In genomic region chr7:150378115-150378852, GRCh38 we compare ENCODE assay signal across 1 cellular context.
TF ChIP-seq lines count a peak whose summit lies in the region.

No MANE protein-coding gene starts in this region.

TF ChIP-seq in K562, 482 proteins besides CTCF, POLR2A, EP300 and RAD21 (continued from another document and continues in another):
- peak; percentile 59 for TF ChIP-seq MGA (IDR thresholded peaks at IDR 0.05)
- 0 out of 2 replicates have a peak, but pooled peaks have one; percentile 36 for TF ChIP-seq BCOR (IDR thresholded peaks at IDR 0.05)
- 0 out of 2 replicates have a peak, but pooled peaks have one; percentile 64 for TF ChIP-seq NFRKB (IDR thresholded peaks at IDR 0.05; ENCODE audit: low read depth)
- TF ChIP-seq SMARCA5 (IDR thresholded peaks at IDR 0.05) = no peak
- TF ChIP-seq ZBTB9 (CRISPR knock-in tag; IDR thresholded peaks at IDR 0.05) = no peak
- no peak for TF ChIP-seq FOXM1 (IDR thresholded peaks at IDR 0.05; ENCODE audit: low read depth)
- peak; percentile 25; the same call in 1 of the 2 replicates for TF ChIP-seq FOXM1 (CRISPR knock-in tag; IDR thresholded peaks at IDR 0.05; ENCODE audit: low read depth)
- TF ChIP-seq ZNF561 (CRISPR knock-in tag; conservative IDR thresholded peaks at IDR 0.05) = no peak
- no peak for TF ChIP-seq RBM25 (IDR thresholded peaks at IDR 0.05; ENCODE audit: low read depth, low read length, severe bottlenecking)
- peak; percentile 73; the same call in 1 of the 2 replicates for TF ChIP-seq CTBP1 (IDR thresholded peaks at IDR 0.05; ENCODE audit: borderline replicate concordance)
- no peak for TF ChIP-seq CBX3 (IDR thresholded peaks at IDR 0.05; ENCODE audit: borderline replicate concordance in 1 of 2, low read length in 2 of 2)
- peak; percentile 54; the same call in 1 of the 2 replicates for TF ChIP-seq ETV5 (CRISPR knock-in tag; IDR thresholded peaks at IDR 0.05; ENCODE audit: low read depth)
- TF ChIP-seq HMGN3 (IDR thresholded peaks at IDR 0.05; ENCODE audit: borderline replicate concordance, extremely low read depth, insufficient read length, low read depth, low read length) = no peak
- TF ChIP-seq ZNF766 (CRISPR knock-in tag; conservative IDR thresholded peaks at IDR 0.05) = peak; percentile 70
- peak in 1 of 2 experiments; percentile 51; a peak in 1 of 4 replicates for TF ChIP-seq SIN3A (IDR thresholded peaks at IDR 0.05; ENCODE audit: borderline replicate concordance in 2 of 2, control insufficient read depth in 1 of 2, low read depth in 2 of 2, low read length in 2 of 2)
- no peak for TF ChIP-seq RNF219 (CRISPR knock-in tag; IDR thresholded peaks at IDR 0.05)
- no peak for TF ChIP-seq NFIC (IDR thresholded peaks at IDR 0.05)
- TF ChIP-seq MCM3 (IDR thresholded peaks at IDR 0.05) = no peak
- TF ChIP-seq KDM5B (IDR thresholded peaks at IDR 0.05; ENCODE audit: insufficient replicate concordance, low read depth, low read length) = no peak
- peak; percentile 60; the same call in 1 of the 2 replicates for TF ChIP-seq DPF2 (IDR thresholded peaks at IDR 0.05)
- peak; percentile 31; the same call in 1 of the 2 replicates for TF ChIP-seq FOXP1 (CRISPR knock-in tag; IDR thresholded peaks at IDR 0.05)
- 0 out of 4 replicates have a peak, but pooled peaks of 1 of the 2 experiments have one; percentile 15 for TF ChIP-seq NONO (IDR thresholded peaks at IDR 0.05; ENCODE audit: low read depth in 2 of 2, low read length in 1 of 2)
- TF ChIP-seq JUND (IDR thresholded peaks at IDR 0.05; ENCODE audit: borderline replicate concordance, low read depth, low read length) = peak; percentile 48; the same call in 1 of the 2 replicates
- TF ChIP-seq JUND (tag; IDR thresholded peaks at IDR 0.05; ENCODE audit: borderline replicate concordance, low read depth, low read length) = peak; percentile 8; the same call in 1 of the 3 replicates
- peak; percentile 20 for TF ChIP-seq WHSC1 (IDR thresholded peaks at IDR 0.05; ENCODE audit: low read length)
- TF ChIP-seq GATAD2B (IDR thresholded peaks at IDR 0.05; ENCODE audit: borderline replicate concordance) = 0 out of 2 replicates have a peak, but pooled peaks have one; percentile 33
- no peak for TF ChIP-seq ZNF830 (CRISPR knock-in tag; IDR thresholded peaks at IDR 0.05)
- no peak for TF ChIP-seq POLR3A (IDR thresholded peaks at IDR 0.05; ENCODE audit: borderline replicate concordance, extremely low read depth, insufficient read depth, insufficient read length)
- 0 out of 2 replicates have a peak, but pooled peaks have one; percentile 25 for TF ChIP-seq TOE1 (IDR thresholded peaks at IDR 0.05; ENCODE audit: borderline replicate concordance)
- no peak for TF ChIP-seq TOE1 (CRISPR knock-in tag; IDR thresholded peaks at IDR 0.05; ENCODE audit: borderline replicate concordance, low read depth)
- no peak for TF ChIP-seq KLF10 (CRISPR knock-in tag; IDR thresholded peaks at IDR 0.05)
- no peak for TF ChIP-seq BRF1 (IDR thresholded peaks at IDR 0.05; ENCODE audit: borderline replicate concordance, extremely low read depth, insufficient read length)
- peak in 1 of 2 experiments; percentile 75; a peak in 2 of 4 replicates for TF ChIP-seq UBTF (IDR thresholded peaks at IDR 0.05; ENCODE audit: borderline replicate concordance in 1 of 2, low read depth in 2 of 2, low read length in 2 of 2)
- TF ChIP-seq ZBTB2 (IDR thresholded peaks at IDR 0.05) = peak; percentile 19; the same call in 1 of the 2 replicates
- peak; percentile 88 for TF ChIP-seq TFAP4 (CRISPR knock-in tag; IDR thresholded peaks at IDR 0.05; ENCODE audit: borderline replicate concordance)
- 0 out of 2 replicates have a peak, but pooled peaks have one; percentile 9 for TF ChIP-seq DEAF1 (CRISPR knock-in tag; IDR thresholded peaks at IDR 0.05)
- no peak for TF ChIP-seq PTTG1 (tag; IDR thresholded peaks at IDR 0.05; ENCODE audit: low read depth)
- peak; percentile 42; the same call in 1 of the 2 replicates for TF ChIP-seq ARID1B (IDR thresholded peaks at IDR 0.05)
